ENCODE assay signal across 8 cellular contexts in the genomic region with DNA sequence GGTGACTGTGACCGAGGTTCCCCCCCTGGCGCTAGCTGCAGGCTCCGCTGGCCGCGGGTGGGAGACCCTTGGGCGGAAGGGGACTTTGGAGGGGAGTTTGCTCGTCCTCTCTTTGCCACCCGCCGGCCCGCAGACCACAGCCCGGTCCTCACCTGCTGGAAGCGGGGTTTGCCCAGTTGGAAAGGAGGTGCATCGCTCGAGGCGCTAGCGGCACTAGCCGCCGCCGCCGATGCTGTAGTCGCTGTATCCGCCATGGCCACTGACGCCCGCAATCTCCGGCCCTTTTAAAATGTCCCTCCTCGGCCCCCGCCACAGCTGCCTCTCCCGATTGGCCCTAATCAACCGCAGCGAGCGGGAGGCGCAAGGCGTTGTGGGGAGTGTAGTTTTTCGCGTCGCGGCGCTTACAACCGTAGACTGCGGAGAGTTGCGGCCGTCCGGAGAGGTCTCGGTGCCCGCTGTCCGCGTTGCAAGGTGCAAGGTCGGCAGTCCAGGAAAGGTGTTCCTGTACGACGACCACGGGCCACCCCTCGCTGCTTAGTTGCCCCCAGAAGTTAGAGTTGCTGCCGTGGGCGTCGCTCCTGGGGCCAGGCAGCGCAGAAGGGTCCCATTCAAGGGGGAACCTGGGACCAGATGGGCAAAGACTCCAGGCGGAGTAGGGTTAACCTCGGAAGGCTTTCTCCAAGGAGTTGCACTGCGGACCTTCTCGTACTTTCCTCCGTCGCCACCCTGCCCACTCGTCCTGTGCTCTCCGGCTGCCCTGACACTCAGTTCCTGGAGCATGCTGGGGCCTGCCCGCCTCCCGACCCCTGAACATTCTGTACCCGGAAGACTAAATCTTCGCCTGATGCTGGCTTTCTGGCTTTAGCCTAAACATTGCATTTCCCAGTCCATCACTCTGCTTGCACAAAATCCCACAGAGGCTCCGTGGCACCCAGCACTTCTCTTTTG. TPM values are rescaled to one million over a fixed set of nuclear protein-coding genes. Genes with fewer than 3 reads are reported as not detected.
DNase-seq lines count a peak whose midpoint lies in the region; ATAC-seq, FAIRE-seq and TF ChIP-seq lines count a peak whose summit lies in the region.

A gene with protein sequence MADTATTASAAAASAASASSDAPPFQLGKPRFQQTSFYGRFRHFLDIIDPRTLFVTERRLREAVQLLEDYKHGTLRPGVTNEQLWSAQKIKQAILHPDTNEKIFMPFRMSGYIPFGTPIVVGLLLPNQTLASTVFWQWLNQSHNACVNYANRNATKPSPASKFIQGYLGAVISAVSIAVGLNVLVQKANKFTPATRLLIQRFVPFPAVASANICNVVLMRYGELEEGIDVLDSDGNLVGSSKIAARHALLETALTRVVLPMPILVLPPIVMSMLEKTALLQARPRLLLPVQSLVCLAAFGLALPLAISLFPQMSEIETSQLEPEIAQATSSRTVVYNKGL (minus strand): TSS at position 261 of the 948 bp plus-strand sequence. CDS start 7 bp downstream, at position 254.

- H3K36me3 ChIP-seq in left ventricle myocardium inferior (peaks cover 10% of the 10 kb centered on the region), prostate gland (no peaks in the 10 kb centered on the region)

- intact Hi-C loops in left ventricle myocardium inferior (cut with micrococcal nuclease): no loop called here
- intact Hi-C loops in prostate gland (cut with DNase I): loop anchor here (2.0 to 10.0 kb wide), 2 partner anchors 41 to 177 kb away; a partner anchor contains a TSS

- H3K4me1 Mint-ChIP-seq in T-helper 1 cell treated with Interleukin-12 subunit alpha and Interleukin-12 subunit beta and Interleukin-4 antibody, amounts not matched to agents 30 μg/mL and 1 μg/mL, for 36 hours (ENCODE audit: low read depth): peaks cover 18% of the 10 kb centered on the region

- peaks cover 19% of the 10 kb centered on the region for H3K27me3 Mint-ChIP-seq in T-helper 1 cell treated with Interleukin-12 subunit alpha and Interleukin-12 subunit beta and Interleukin-4 antibody, amounts not matched to agents 30 μg/mL and 1 μg/mL, for 36 hours (ENCODE audit: low read depth)

- peak within 1 kb of the TSS; percentile 91 for H3K4me3 Mint-ChIP-seq in T-helper 1 cell treated with Interleukin-12 subunit alpha and Interleukin-12 subunit beta and Interleukin-4 antibody, amounts not matched to agents 30 μg/mL and 1 μg/mL, for 36 hours

- peak; percentile 5 for FAIRE-seq in urothelium cell line (lab: Jason Lieb, UNC)

- H3K9me3 Mint-ChIP-seq in T-helper 1 cell treated with Interleukin-12 subunit alpha and Interleukin-12 subunit beta and Interleukin-4 antibody, amounts not matched to agents 30 μg/mL and 1 μg/mL, for 36 hours: no peaks in the 10 kb centered on the region

- H3K9me3 ChIP-seq in left ventricle myocardium inferior (replicated peaks) (no peaks in the 10 kb centered on the region), prostate gland (no peaks in the 10 kb centered on the region)

- in situ Hi-C loops in GM13976 (cut with MboI; ENCODE audit: low sequenced_read_pairs, unreplicated experiment): no loop called here

- H3K27me3 ChIP-seq in left ventricle myocardium inferior (ENCODE audit: low read depth) (no peaks in the 10 kb centered on the region), prostate gland (replicated peaks; ENCODE audit: insufficient read depth) (no peaks in the 10 kb centered on the region)

- TF ChIP-seq POLR2A in prostate gland (IDR thresholded peaks at IDR 0.05): no peak

- TF ChIP-seq CTCF in GM13976 (IDR thresholded peaks at IDR 0.05; ENCODE audit: borderline replicate concordance, control extremely low read depth, extremely low read depth, insufficient read depth, missing control alignments) (peak; percentile 1), left ventricle myocardium inferior (IDR thresholded peaks at IDR 0.05; ENCODE audit: borderline replicate concordance) (peak; percentile 52), prostate gland (IDR thresholded peaks at IDR 0.05) (peak in 2 of 4 experiments; percentile 34 to 49)

- peaks cover 11% of the 10 kb centered on the region for H3K36me3 Mint-ChIP-seq in T-helper 1 cell treated with Interleukin-12 subunit alpha and Interleukin-12 subunit beta and Interleukin-4 antibody, amounts not matched to agents 30 μg/mL and 1 μg/mL, for 36 hours (ENCODE audit: low read depth)

- H3K4me1 ChIP-seq in left ventricle myocardium inferior: peaks cover 48% of the 10 kb centered on the region
- H3K4me1 ChIP-seq in prostate gland (replicated peaks): peaks cover 2% of the 10 kb centered on the region

- 1% methylated on average over 62 of the region's 69 CpGs for WGBS in prostate gland

- H3K27ac Mint-ChIP-seq in T-helper 1 cell treated with Interleukin-12 subunit alpha and Interleukin-12 subunit beta and Interleukin-4 antibody, amounts not matched to agents 30 μg/mL and 1 μg/mL, for 36 hours: peak within 1 kb of the TSS; percentile 92

- H3K4me3 ChIP-seq in left ventricle myocardium inferior (peak within 1 kb of the TSS; percentile 79), prostate gland (peak within 1 kb of the TSS; percentile 80 to 82)

- peak; percentile 70 for ATAC-seq in HG02870 (IDR thresholded peaks at IDR 0.05; ENCODE audit: unreplicated experiment)

- H3K27ac ChIP-seq in left ventricle myocardium inferior (replicated peaks) (peak within 1 kb of the TSS; percentile 100), prostate gland (peak within 1 kb of the TSS; percentile 76 to 87)

- DNase-seq in GM13976 (ENCODE audit: low spot score): peak; percentile 92
- DNase-seq in NCI-H1694 (lab: John Stamatoyannopoulos, UW): peak; percentile 75
- DNase-seq in amygdala (lab: John Stamatoyannopoulos, UW): peak; percentile 70 to 99 (median 93)
- peak; percentile 97 for DNase-seq in left ventricle myocardium inferior
- peak; percentile 93 for DNase-seq in prostate gland (ENCODE audit: low spot score)
- DNase-seq in urothelium cell line (ENCODE audit: low spot score): peak; percentile 94

RNA-seq across cellular contexts. Expression of the gene that starts here (rescaled TPM):
- total RNA-seq in left ventricle myocardium inferior (9.9 TPM), prostate gland (10 to 100 TPM; 12.8 to 23.2 TPM)

Comparison
In these comparisons a context has a peak if more than half of its experiments do, and no peak if none do; other contexts are left out.
1. Peak in every context shown above with its lines: DNase-seq, ATAC-seq, H3K4me3 ChIP-seq and H3K27ac ChIP-seq.